Comparison of ENCODE assay signal across 9 cellular contexts in the genomic region with DNA sequence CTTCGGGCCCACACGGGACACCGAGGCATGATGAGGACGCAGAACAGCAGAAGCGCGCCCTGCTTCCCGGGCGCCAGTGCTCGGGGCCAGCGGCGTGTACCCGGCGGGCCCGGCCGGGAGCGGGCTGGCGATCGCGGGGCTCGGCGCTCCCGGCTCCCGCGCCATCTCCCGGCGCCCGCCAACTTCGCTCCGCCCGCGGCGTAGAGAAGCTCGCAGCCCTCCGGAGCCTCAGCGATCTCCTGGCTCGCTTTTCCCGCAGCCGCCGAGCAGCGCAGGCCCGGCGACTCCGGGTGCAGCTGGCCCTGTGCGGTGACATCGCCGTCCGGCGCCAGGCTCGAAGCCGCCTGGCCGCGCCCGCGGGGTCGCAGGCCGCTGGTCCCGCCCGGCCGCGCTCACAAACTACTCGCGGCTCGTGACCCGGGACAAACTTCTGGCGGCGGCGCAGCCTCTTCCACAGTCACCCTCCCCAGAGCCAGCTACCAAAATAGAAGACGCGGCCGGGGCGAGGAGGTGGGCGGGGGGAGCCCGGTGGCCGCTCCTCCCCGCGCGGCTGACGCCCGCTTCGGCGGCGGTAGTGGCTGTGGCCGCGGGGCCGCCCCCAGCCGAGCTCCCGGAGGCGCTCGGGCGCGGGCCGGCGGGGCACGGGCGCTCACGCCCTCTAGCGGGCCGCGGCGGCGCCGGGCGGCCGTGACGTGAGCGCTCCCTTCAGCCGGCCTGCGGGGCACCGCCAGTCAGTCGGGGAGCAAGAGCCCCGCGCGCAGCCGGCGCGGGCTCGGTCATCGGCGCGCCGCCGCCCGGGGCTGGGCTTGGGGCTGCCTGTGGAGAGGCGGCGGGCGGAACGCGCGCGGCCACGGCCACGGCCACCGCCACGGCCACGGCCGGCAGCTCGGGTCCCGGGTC. TPM values are rescaled to one million over a fixed set of nuclear protein-coding genes. Genes with fewer than 3 reads are reported as not detected.
DNase-seq lines count a peak whose midpoint lies in the region; ATAC-seq and TF ChIP-seq lines count a peak whose summit lies in the region.
"Had no signal": no experiment of that assay in that cellular context is flagged by ENCODE, and none has a peak within 500 bp of the region (broad histone marks: within the 10 kb centered on the region; RNA-seq: fewer than 3 reads in every experiment).

A gene (plus strand): TSS at position 730 of the 900 bp plus-strand sequence. CDS start 503 bp downstream, outside the sequence.

- POLR2A ChIA-PET in CD4-positive, alpha-beta memory T cell (lab: Charles Lee; ENCODE audit: partially characterized antibody): no interaction called here

- H3K27ac ChIP-seq in CD4-positive, alpha-beta memory T cell (ENCODE audit: low read depth, low read length): peak within 1 kb of the TSS; percentile 9

- no peak within 1 kb of the TSS for H3K4me3 ChIP-seq in CD4-positive, alpha-beta memory T cell (ENCODE audit: low read length in 2 of 2)

- no peaks in the 10 kb centered on the region for H3K36me3 Mint-ChIP-seq in CD4-positive, alpha-beta memory T cell
- no peaks in the 10 kb centered on the region for H3K36me3 Mint-ChIP-seq in type B pancreatic cell

- ATAC-seq in GM19455 (IDR thresholded peaks at IDR 0.05; ENCODE audit: unreplicated experiment) (peak; percentile 67), HG03460 (IDR thresholded peaks at IDR 0.05; ENCODE audit: unreplicated experiment) (peak; percentile 84), Right ventricle myocardium inferior (peak; percentile 95)

- no peaks in the 10 kb centered on the region for H3K4me1 ChIP-seq in CD4-positive, alpha-beta memory T cell (ENCODE audit: insufficient read depth, low read length)

- peaks cover 0 to 11% (median 5%) of the 10 kb centered on the region in 4 donors for H3K4me1 Mint-ChIP-seq in CD4-positive, alpha-beta memory T cell
- peaks cover 9% of the 10 kb centered on the region for H3K4me1 Mint-ChIP-seq in type B pancreatic cell (ENCODE audit: unreplicated experiment)

- no peaks in the 10 kb centered on the region for H3K9me3 ChIP-seq in CD4-positive, alpha-beta memory T cell (ENCODE audit: control insufficient read depth in 1 of 2, low read length in 2 of 2)

- intact Hi-C loops in CD4-positive, alpha-beta memory T cell (cut with micrococcal nuclease): no loop called here
- intact Hi-C loops in Right ventricle myocardium inferior (cut with DNase I): loop anchor here (1.0 to 10.0 kb wide), 9 partner anchors 40 to 918 kb away; no protein-coding TSS in a partner anchor

- no peaks in the 10 kb centered on the region for H3K36me3 ChIP-seq in CD4-positive, alpha-beta memory T cell (ENCODE audit: insufficient read depth, low read length)

- peak in 4 of 5 donors; percentile 59 to 62 (median 62) for DNase-seq in CD4-positive, alpha-beta memory T cell
- DNase-seq in RPMI7951 (ENCODE audit: low read depth) (peak; percentile 76), amniotic epithelial cell (ENCODE audit: low read depth) (peak; percentile 65), Right ventricle myocardium inferior (ENCODE audit: missing footprints) (peak; percentile 94), nucleus accumbens (lab: John Stamatoyannopoulos, UW) (peak in 55 of 56 donors; percentile 5 to 88 (median 72)), type B pancreatic cell (ENCODE audit: extremely low spot score, unreplicated experiment) (peak; percentile 85)

- H3K27me3 Mint-ChIP-seq in CD4-positive, alpha-beta memory T cell: peaks cover 23 to 25% of the 10 kb centered on the region in 2 donors
- peaks cover 45% of the 10 kb centered on the region for H3K27me3 Mint-ChIP-seq in type B pancreatic cell

- peaks cover 5% of the 10 kb centered on the region for H3K27me3 ChIP-seq in CD4-positive, alpha-beta memory T cell (ENCODE audit: insufficient read depth, low read length)

- peak; percentile 50 for TF ChIP-seq CTCF in type B pancreatic cell (conservative IDR thresholded peaks at IDR 0.05)

- peak within 1 kb of the TSS; percentile 55 to 74 (median 64) for H3K4me3 Mint-ChIP-seq in CD4-positive, alpha-beta memory T cell
- peak within 1 kb of the TSS; percentile 87 for H3K4me3 Mint-ChIP-seq in type B pancreatic cell

- CTCF ChIA-PET in CD4-positive, alpha-beta memory T cell (lab: Charles Lee; ENCODE audit: partially characterized antibody): no interaction called here

- peak within 1 kb of the TSS in 2 of 7 donors; percentile 46 to 60 for H3K27ac Mint-ChIP-seq in CD4-positive, alpha-beta memory T cell
- H3K27ac Mint-ChIP-seq in type B pancreatic cell: no peak within 1 kb of the TSS
- H3K27ac Mint-ChIP-seq: T-helper 1 cell treated with Interleukin-12 subunit alpha and Interleukin-12 subunit beta and Interleukin-4 antibody, amounts not matched to agents 30 μg/mL and 1 μg/mL, for 36 hours had no signal

- peaks cover 0 to 8% (median 0%) of the 10 kb centered on the region in 8 donors for H3K9me3 Mint-ChIP-seq in CD4-positive, alpha-beta memory T cell
- peaks cover 7% of the 10 kb centered on the region for H3K9me3 Mint-ChIP-seq in type B pancreatic cell
- H3K9me3 Mint-ChIP-seq: T-helper 1 cell treated with Interleukin-12 subunit alpha and Interleukin-12 subunit beta and Interleukin-4 antibody, amounts not matched to agents 30 μg/mL and 1 μg/mL, for 36 hours had no signal

RNA-seq across cellular contexts. Expression of the gene that starts here (rescaled TPM):
- total RNA-seq in CD4-positive, alpha-beta memory T cell: 10 to 100 TPM; 16.1 to 20.1 TPM
- 1 to 10 TPM; 6.7 to 9.7 TPM for polyA plus RNA-seq in CD4-positive, alpha-beta memory T cell
- 31.2 and 51.8 TPM in 2 replicates for total RNA-seq in RPMI7951 (2014; rRNA removed; shearing (Covaris generic))
- 102 TPM for total RNA-seq in Right ventricle myocardium inferior
- total RNA-seq in type B pancreatic cell (ENCODE audit: low replicate concordance): 11.2 and 18.6 TPM in 2 replicates
